Comparison of ENCODE assay signal across 20 cellular contexts in the genomic region with DNA sequence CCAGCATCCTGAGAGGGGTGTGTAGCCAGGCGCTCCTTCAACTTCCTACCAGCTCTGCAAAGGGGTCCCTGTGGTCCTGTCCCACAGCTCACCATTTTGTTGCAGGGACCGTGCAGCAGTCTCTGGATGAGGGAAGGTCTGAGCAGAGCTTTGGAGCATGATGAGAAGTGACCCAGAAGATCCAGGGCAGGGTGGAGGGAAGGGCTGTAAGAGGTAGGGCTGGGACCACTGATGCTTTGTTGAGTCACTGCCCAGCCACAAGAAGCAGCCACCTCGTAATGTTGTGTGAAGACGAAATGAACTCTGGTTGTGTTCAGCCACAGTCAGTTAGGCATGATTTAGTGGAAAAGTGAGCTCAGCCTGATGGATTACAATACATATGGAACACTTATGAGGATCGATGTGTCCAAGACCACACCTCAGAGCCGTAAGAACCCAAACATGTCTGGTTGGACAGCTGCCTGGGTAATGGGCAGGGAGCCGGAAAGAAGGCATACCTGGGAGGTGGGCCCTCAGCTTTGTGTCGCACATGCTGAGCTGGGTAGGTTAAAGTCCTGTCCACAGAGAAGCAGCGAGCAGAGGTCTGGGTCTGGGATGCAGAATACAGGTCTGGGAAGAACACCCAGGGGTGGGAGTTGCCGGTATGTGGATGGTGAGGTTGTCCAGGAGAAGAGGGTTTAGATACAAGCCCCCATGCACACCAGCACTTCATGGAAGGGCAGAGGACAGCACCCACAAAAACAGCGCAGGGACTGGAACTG.
A peak's percentile ranks its signal among the peaks of the same experiment; 100 is the strongest.
DNase-seq lines count a peak whose midpoint lies in the region; ATAC-seq, FAIRE-seq and TF ChIP-seq lines count a peak whose summit lies in the region.
"Had no signal": no experiment of that assay in that cellular context is flagged by ENCODE, and none has a peak within 500 bp of the region (broad histone marks: within the 10 kb centered on the region; RNA-seq: fewer than 3 reads in every experiment).

No MANE protein-coding gene starts in this region.

- no peak overlapping the region for H2BK20ac ChIP-seq in H1 (ENCODE audit: low read length)

- no peak overlapping the region for H2BK12ac ChIP-seq in H1 (ENCODE audit: low read depth, low read length)

- H2BK120ac ChIP-seq in H1 (replicated peaks; ENCODE audit: low read depth, low read length), result no peak overlapping the region

- H3K27me3 ChIP-seq in right atrium auricular region (no peaks in the 10 kb centered on the region), H1 (replicated peaks in 1 of 4; ENCODE audit: control insufficient read depth in 3 of 4, extremely low read depth in 1 of 4, insufficient read depth in 3 of 4, low read length in 3 of 4) (no peaks in the 10 kb centered on the region), upper lobe of right lung (no peaks in the 10 kb centered on the region)

- ATAC-seq in left cardiac atrium, result no peak
- no peak for ATAC-seq in upper lobe of right lung

- DNase-seq in right atrium auricular region (ENCODE audit: low spot score) (peak; percentile 40), left cardiac atrium (no peak), H1 (ENCODE audit: low read depth in 1 of 2, low spot score in 2 of 2) (peak in 1 of 2 experiments; percentile 31), mesenteric fat pad (ENCODE audit: low spot score) (peak; percentile 49), upper lobe of right lung (peak; percentile 18), HPDE6-E6E7 (ENCODE audit: extremely low spot score) (no peak), CD1c-positive myeloid dendritic cell (ENCODE audit: extremely low spot score) (no peak)
- DNase-seq in activated CD4-positive, alpha-beta T cell treated with anti-CD3 and anti-CD28 coated beads, Interleukin-2, amount 10 ng/mL, durations not matched to agents 7 days and 5 days, result no peak
- DNase-seq: ACHN, AML-193, DND-41, IMR-90, NCI-H1417, NCI-H187 treated with DMSO at 0.1 percent for 48 hours, NCI-H345, NCI-H524 treated with DMSO at 0.1 percent for 48 hours, RPMI8226, SIG-M5 had no signal

- no peaks in the 10 kb centered on the region for H3K36me3 Mint-ChIP-seq in activated CD4-positive, alpha-beta T cell treated with anti-CD3 and anti-CD28 coated beads, Interleukin-2, amount 10 ng/mL, durations not matched to agents 7 days and 5 days (ENCODE audit: low read depth)

- no peak overlapping the region; the same call in 1 of the 2 replicates for H3K18ac ChIP-seq in H1 (ENCODE audit: extremely low read depth, low read length)

- no peak overlapping the region for H3K9ac ChIP-seq in H1 (replicated peaks in 1 of 4; ENCODE audit: extremely low read depth in 1 of 4, low read depth in 3 of 4, low read length in 3 of 4)

- no peaks in the 10 kb centered on the region for H3K9me3 Mint-ChIP-seq in activated CD4-positive, alpha-beta T cell treated with anti-CD3 and anti-CD28 coated beads, Interleukin-2, amount 10 ng/mL, durations not matched to agents 7 days and 5 days

- no peak overlapping the region for H3K4me3 Mint-ChIP-seq in activated CD4-positive, alpha-beta T cell treated with anti-CD3 and anti-CD28 coated beads, Interleukin-2, amount 10 ng/mL, durations not matched to agents 7 days and 5 days

- H2BK5ac ChIP-seq in H1 (ENCODE audit: low read depth, low read length), result peak overlapping the region; percentile 35; the same call in 1 of the 2 replicates

- CTCF ChIA-PET in H1 (lab: Charles Lee; ENCODE audit: partially characterized antibody), result interaction anchor here (0.9 to 1.3 kb wide), 3 partner anchors 12 to 198 kb away, joined by 3 to 4 read pairs (median 3); no protein-coding TSS in a partner anchor
- CTCF ChIA-PET in activated CD4-positive, alpha-beta T cell treated with anti-CD3 and anti-CD28 coated beads, Interleukin-2, amount 10 ng/mL, durations not matched to agents 7 days and 5 days (lab: Charles Lee), result interaction anchor here (1.6 kb wide), 1 partner anchor 29 kb away, joined by 4 read pairs; no protein-coding TSS in a partner anchor

- no peaks in the 10 kb centered on the region for H3K23me2 ChIP-seq in H1 (ENCODE audit: low read depth, low read length)

- intact Hi-C loops in left cardiac atrium (cut with DNase I), result no loop called here
- intact Hi-C loops in upper lobe of right lung (cut with DNase I), result no loop called here

- H3K4me1 Mint-ChIP-seq in activated CD4-positive, alpha-beta T cell treated with anti-CD3 and anti-CD28 coated beads, Interleukin-2, amount 10 ng/mL, durations not matched to agents 7 days and 5 days, result peaks cover 4% of the 10 kb centered on the region

- H3K36me3 ChIP-seq in right atrium auricular region (no peaks in the 10 kb centered on the region), H1 (ENCODE audit: control insufficient read depth in 2 of 4, insufficient read depth in 4 of 4, low read length in 3 of 4) (no peaks in the 10 kb centered on the region), upper lobe of right lung (no peaks in the 10 kb centered on the region)
- H3K36me3 ChIP-seq: HAP-1 had no signal

- H3K27me3 Mint-ChIP-seq in activated CD4-positive, alpha-beta T cell treated with anti-CD3 and anti-CD28 coated beads, Interleukin-2, amount 10 ng/mL, durations not matched to agents 7 days and 5 days, result peaks cover 20% of the 10 kb centered on the region

- no peak overlapping the region for H2AFZ ChIP-seq in H1 (ENCODE audit: low read length)

- H3K4me1 ChIP-seq in right atrium auricular region, result peaks cover 0 to 11% of the 10 kb centered on the region in 2 donors
- 0 out of 7 replicates have a peak, but pooled peaks cover 0 to 3% (median 0%) of the 10 kb centered on the region in 4 experiments for H3K4me1 ChIP-seq in H1 (replicated peaks in 1 of 4; ENCODE audit: control insufficient read depth in 3 of 4, insufficient read depth in 4 of 4, low read length in 3 of 4)
- peaks cover 4% of the 10 kb centered on the region for H3K4me1 ChIP-seq in upper lobe of right lung
- H3K4me1 ChIP-seq: HAP-1 had no signal

- no peak overlapping the region for H3K4me2 ChIP-seq in H1 (ENCODE audit: insufficient read depth in 1 of 2, low read depth in 2 of 2, low read length in 2 of 2)

- no peak overlapping the region for H3K27ac ChIP-seq in right atrium auricular region
- H3K27ac ChIP-seq in H1 (ENCODE audit: low read depth, low read length), result no peak overlapping the region
- no peak overlapping the region for H3K27ac ChIP-seq in upper lobe of right lung
- H3K27ac ChIP-seq: C4-2B had no signal

- H3K79me1 ChIP-seq in H1 (ENCODE audit: low read depth, low read length), result no peaks in the 10 kb centered on the region

- H4K8ac ChIP-seq in H1 (ENCODE audit: extremely low read depth, insufficient read depth, low read length), result no peak overlapping the region

- H4K5ac ChIP-seq in H1 (ENCODE audit: insufficient read length, low read depth, low read length), result no peak overlapping the region

- H4K20me1 ChIP-seq in H1 (replicated peaks in 1 of 2; ENCODE audit: control insufficient read depth in 1 of 2, insufficient read depth in 2 of 2, low read length in 2 of 2), result no peaks in the 10 kb centered on the region

- no peak overlapping the region for H2BK15ac ChIP-seq in H1 (ENCODE audit: low read length)

- H3K4ac ChIP-seq in H1 (replicated peaks; ENCODE audit: insufficient read length, low read depth, low read length), result no peak overlapping the region

- no peaks in the 10 kb centered on the region for H3K79me2 ChIP-seq in H1 (ENCODE audit: control insufficient read depth in 1 of 2, insufficient read depth in 2 of 2, low read length in 2 of 2)

- WGBS in H1 (ENCODE audit: extremely low coverage in 1 of 2, insufficient coverage in 1 of 2, insufficient read length in 1 of 2, insufficient replicate concordance in 2 of 2, low coverage in 1 of 2, low lambda C conversion rate in 2 of 2, missing lambda C conversion rate in 1 of 2), 2 experiments, result 74% methylated on average over 11 of the region's 11 CpGs; no CpG with 5 or more reads in 1 of the 2 experiments

- TF ChIP-seq EP300 in H1 (IDR thresholded peaks at IDR 0.05; ENCODE audit: borderline replicate concordance in 1 of 2, low read depth in 2 of 2, low read length in 2 of 2), result no peak

- H2AK5ac ChIP-seq in H1 (ENCODE audit: low read depth, low read length), result no peak overlapping the region

- H3K56ac ChIP-seq in H1 (replicated peaks; ENCODE audit: insufficient read length, low read depth, low read length), result no peak overlapping the region

- H3K4me3 ChIP-seq in right atrium auricular region (no peak overlapping the region), H1 (ENCODE audit: extremely low read depth in 1 of 4, insufficient read depth in 2 of 4, low read depth in 3 of 4, low read length in 4 of 4) (no peak overlapping the region), upper lobe of right lung (no peak overlapping the region)
- H3K4me3 ChIP-seq: HAP-1 had no signal

- no peak overlapping the region for H3K14ac ChIP-seq in H1 (ENCODE audit: insufficient read length)

- no peak overlapping the region for H3K23ac ChIP-seq in H1 (ENCODE audit: insufficient read length)

- no peak overlapping the region for H4K91ac ChIP-seq in H1 (replicated peaks; ENCODE audit: insufficient read length, low read length)

- H3K27ac Mint-ChIP-seq in activated CD4-positive, alpha-beta T cell treated with anti-CD3 and anti-CD28 coated beads, Interleukin-2, amount 10 ng/mL, durations not matched to agents 7 days and 5 days, result no peak overlapping the region

- TF ChIP-seq RAD21 in H1 (IDR thresholded peaks at IDR 0.05 in 1 of 2, conservative IDR thresholded peaks at IDR 0.05 in 1 of 2; ENCODE audit: low read depth in 2 of 2, low read length in 2 of 2), result no peak

- no peak for TF ChIP-seq POLR2A in H1 (IDR thresholded peaks at IDR 0.05; ENCODE audit: control extremely low read depth in 1 of 2, low read depth in 2 of 2, low read length in 2 of 2)

- TF ChIP-seq CTCF in right atrium auricular region (IDR thresholded peaks at IDR 0.05), result no peak
- no peak for TF ChIP-seq CTCF in H1 (IDR thresholded peaks at IDR 0.05; ENCODE audit: control extremely low read depth in 1 of 3, insufficient read depth in 1 of 3, low read depth in 1 of 3, low read length in 3 of 3)
- no peak for TF ChIP-seq CTCF in upper lobe of right lung (IDR thresholded peaks at IDR 0.05)

- POLR2A ChIA-PET in H1 (lab: Charles Lee; ENCODE audit: partially characterized antibody), result interaction anchor here (0.6 to 0.9 kb wide), 2 partner anchors 105 to 211 kb away, joined by 3 to 5 read pairs; no protein-coding TSS in a partner anchor
- POLR2A ChIA-PET in activated CD4-positive, alpha-beta T cell treated with anti-CD3 and anti-CD28 coated beads, Interleukin-2, amount 10 ng/mL, durations not matched to agents 7 days and 5 days (lab: Charles Lee), result no interaction called here

- H3K9me3 ChIP-seq in right atrium auricular region (no peaks in the 10 kb centered on the region), H1 (ENCODE audit: insufficient read depth in 2 of 2, low read depth in 1 of 2, low read length in 1 of 2) (peaks cover 0 to 3% of the 10 kb centered on the region in 2 experiments; a peak in 1 of 4 replicates), upper lobe of right lung (no peaks in the 10 kb centered on the region)
- H3K9me3 ChIP-seq: HAP-1 had no signal

- no peak for FAIRE-seq in H1 (lab: Jason Lieb, UNC)

TF ChIP-seq in H1, 55 proteins besides CTCF, POLR2A, EP300 and RAD21 (continues in another document):
- TF ChIP-seq SIRT6 (IDR thresholded peaks at IDR 0.05; ENCODE audit: low read length), result no peak

Comparison
In these comparisons a context has a peak if more than half of its experiments do, and no peak if none do; other contexts are left out.
1. DNase-seq: peak in right atrium auricular region (single experiment), mesenteric fat pad (single experiment) and upper lobe of right lung (single experiment); none in left cardiac atrium (single experiment), HPDE6-E6E7 (single experiment), activated CD4-positive, alpha-beta T cell treated with anti-CD3 and anti-CD28 coated beads, Interleukin-2, amount 10 ng/mL, durations not matched to agents 7 days and 5 days (single experiment) and CD1c-positive myeloid dendritic cell (single experiment).